Comparison of ENCODE assay signal across 1 cellular context in the genomic region with DNA sequence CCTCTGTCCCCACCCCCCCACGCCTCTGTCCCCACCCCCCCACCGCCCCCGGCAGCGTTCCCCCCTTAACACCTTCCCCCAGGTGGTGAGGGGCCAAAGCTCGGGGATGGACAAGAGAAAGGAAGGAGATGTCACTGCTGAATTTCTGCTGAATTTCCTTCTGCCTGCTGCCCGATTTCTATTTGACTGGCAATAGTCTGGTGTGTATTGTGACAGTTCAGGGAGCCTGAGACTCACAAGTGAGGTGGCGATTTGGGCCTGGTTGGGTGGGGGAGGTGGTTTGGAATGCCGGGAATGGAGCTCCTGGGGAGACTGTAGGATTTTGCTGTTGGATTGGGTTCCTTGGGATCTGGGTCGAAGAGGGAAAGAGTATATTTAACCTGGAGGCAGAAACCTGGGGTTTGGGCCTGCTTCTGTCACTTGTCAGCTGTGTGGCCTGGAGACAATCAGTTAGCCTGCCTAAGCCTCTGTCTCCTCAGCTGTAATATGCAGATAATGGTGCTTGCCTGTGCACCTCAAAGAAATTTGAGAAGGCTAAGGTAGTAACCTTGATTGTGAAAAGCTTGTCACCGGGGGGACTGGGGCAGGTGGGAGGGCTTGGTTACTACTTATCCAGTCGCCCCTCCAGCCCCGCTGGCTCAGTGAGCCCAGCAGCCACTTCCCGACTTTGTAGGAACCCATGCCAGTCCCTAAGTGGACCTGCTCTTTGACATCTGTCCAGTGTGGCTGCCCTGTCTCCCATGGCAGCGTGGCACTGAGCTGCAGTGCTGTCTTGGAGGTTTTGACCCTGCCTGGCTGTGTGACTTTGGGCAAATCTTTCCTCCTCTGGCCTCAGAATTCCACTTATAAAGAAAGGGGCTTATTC.
TF ChIP-seq lines count a peak whose summit lies in the region.

No MANE protein-coding gene starts in this region.

TF ChIP-seq in K562, 482 proteins besides CTCF, POLR2A, EP300 and RAD21 (continues in another document):
- TF ChIP-seq RBM25 (IDR thresholded peaks at IDR 0.05; ENCODE audit: low read depth, low read length, severe bottlenecking) (no peak), PHB2 (IDR thresholded peaks at IDR 0.05; ENCODE audit: low read depth) (no peak), HDAC1 (IDR thresholded peaks at IDR 0.05) (peak in 1 of 2 experiments; percentile 69; a peak in 2 of 4 replicates), BRCA1 (IDR thresholded peaks at IDR 0.05) (no peak), BRCA1 (CRISPR knock-in tag; IDR thresholded peaks at IDR 0.05) (no peak), TAF15 (IDR thresholded peaks at IDR 0.05; ENCODE audit: low read depth, low read length) (no peak), KDM1A (IDR thresholded peaks at IDR 0.05) (no peak), SAFB (IDR thresholded peaks at IDR 0.05; ENCODE audit: borderline replicate concordance, low read depth, low read length) (no peak), CBX2 (IDR thresholded peaks at IDR 0.05; ENCODE audit: insufficient read depth, low read length, poor library complexity, severe bottlenecking) (no peak), BRD9 (IDR thresholded peaks at IDR 0.05; ENCODE audit: low read depth, partially characterized antibody) (no peak), IRF1 (CRISPR knock-in tag; IDR thresholded peaks at IDR 0.05; ENCODE audit: borderline replicate concordance) (no peak), THRAP3 (IDR thresholded peaks at IDR 0.05; ENCODE audit: borderline replicate concordance) (no peak), PPARD (CRISPR knock-in tag; IDR thresholded peaks at IDR 0.05) (no peak), NR2C2 (CRISPR knock-in tag; IDR thresholded peaks at IDR 0.05) (no peak), NR2C2 (tag; IDR thresholded peaks at IDR 0.05) (0 out of 2 replicates have a peak, but pooled peaks have one; percentile 4), ESRRA (IDR thresholded peaks at IDR 0.05; ENCODE audit: borderline replicate concordance, low read depth) (no peak), PCBP2 (IDR thresholded peaks at IDR 0.05; ENCODE audit: low read depth, low read length, poor library complexity, severe bottlenecking) (peak; percentile 2), FOXK2 (conservative IDR thresholded peaks at IDR 0.05 in 1 of 2, IDR thresholded peaks at IDR 0.05 in 1 of 2; ENCODE audit: low read depth in 2 of 2) (no peak), ZZZ3 (IDR thresholded peaks at IDR 0.05) (no peak), ZNF436 (CRISPR knock-in tag; IDR thresholded peaks at IDR 0.05) (no peak), SREBF2 (CRISPR knock-in tag; IDR thresholded peaks at IDR 0.05) (no peak), TAF7 (tag; IDR thresholded peaks at IDR 0.05) (no peak), EHMT2 (IDR thresholded peaks at IDR 0.05) (no peak), POLR2H (tag; IDR thresholded peaks at IDR 0.05; ENCODE audit: low read depth) (no peak), BACH1 (tag; IDR thresholded peaks at IDR 0.05) (no peak), SIRT6 (IDR thresholded peaks at IDR 0.05; ENCODE audit: low read depth, low read length) (no peak), DACH1 (IDR thresholded peaks at IDR 0.05; ENCODE audit: partially characterized antibody) (peak; percentile 89), SIN3A (IDR thresholded peaks at IDR 0.05; ENCODE audit: borderline replicate concordance in 2 of 2, control insufficient read depth in 1 of 2, low read depth in 2 of 2, low read length in 2 of 2) (peak; percentile 72 to 80; a peak in 2 of 4 replicates), RBBP5 (IDR thresholded peaks at IDR 0.05; ENCODE audit: borderline replicate concordance, insufficient read depth, low read length, poor library complexity, severe bottlenecking) (no peak), E2F4 (CRISPR knock-in tag; IDR thresholded peaks at IDR 0.05; ENCODE audit: low read depth) (no peak), MIER1 (IDR thresholded peaks at IDR 0.05; ENCODE audit: low read depth) (no peak), HNRNPUL1 (IDR thresholded peaks at IDR 0.05; ENCODE audit: low read length) (no peak), NFIC (IDR thresholded peaks at IDR 0.05) (peak; percentile 39; the same call in 1 of the 2 replicates), FOXO4 (CRISPR knock-in tag; IDR thresholded peaks at IDR 0.05) (no peak), EP400 (IDR thresholded peaks at IDR 0.05) (no peak), HIVEP1 (CRISPR knock-in tag; IDR thresholded peaks at IDR 0.05) (no peak), PHF21A (IDR thresholded peaks at IDR 0.05; ENCODE audit: borderline replicate concordance, low read depth) (no peak), LEF1 (IDR thresholded peaks at IDR 0.05) (peak; percentile 52; the same call in 1 of the 2 replicates), ZNF174 (CRISPR knock-in tag; IDR thresholded peaks at IDR 0.05) (no peak), ZFP36 (IDR thresholded peaks at IDR 0.05; ENCODE audit: low read depth, low read length, partially characterized antibody) (no peak), NR1H2 (CRISPR knock-in tag; IDR thresholded peaks at IDR 0.05) (no peak), KDM5B (IDR thresholded peaks at IDR 0.05; ENCODE audit: insufficient replicate concordance, low read depth, low read length) (no peak), NFRKB (IDR thresholded peaks at IDR 0.05; ENCODE audit: low read depth) (no peak), MCM3 (IDR thresholded peaks at IDR 0.05) (no peak), E2F3 (CRISPR knock-in tag; IDR thresholded peaks at IDR 0.05) (no peak)
- TF ChIP-seq, protein P1, sequence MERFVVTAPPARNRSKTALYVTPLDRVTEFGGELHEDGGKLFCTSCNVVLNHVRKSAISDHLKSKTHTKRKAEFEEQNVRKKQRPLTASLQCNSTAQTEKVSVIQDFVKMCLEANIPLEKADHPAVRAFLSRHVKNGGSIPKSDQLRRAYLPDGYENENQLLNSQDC (CRISPR knock-in tag; IDR thresholded peaks at IDR 0.05), result no peak
- TF ChIP-seq, protein P2, sequence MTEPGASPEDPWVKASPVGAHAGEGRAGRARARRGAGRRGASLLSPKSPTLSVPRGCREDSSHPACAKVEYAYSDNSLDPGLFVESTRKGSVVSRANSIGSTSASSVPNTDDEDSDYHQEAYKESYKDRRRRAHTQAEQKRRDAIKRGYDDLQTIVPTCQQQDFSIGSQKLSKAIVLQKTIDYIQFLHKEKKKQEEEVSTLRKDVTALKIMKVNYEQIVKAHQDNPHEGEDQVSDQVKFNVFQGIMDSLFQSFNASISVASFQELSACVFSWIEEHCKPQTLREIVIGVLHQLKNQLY (CRISPR knock-in tag; conservative IDR thresholded peaks at IDR 0.05), result no peak
- TF ChIP-seq, protein P3, sequence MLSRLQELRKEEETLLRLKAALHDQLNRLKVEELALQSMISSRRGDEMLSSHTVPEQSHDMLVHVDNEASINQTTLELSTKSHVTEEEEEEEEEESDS (CRISPR knock-in tag; IDR thresholded peaks at IDR 0.05), result no peak
- TF ChIP-seq, protein P4, sequence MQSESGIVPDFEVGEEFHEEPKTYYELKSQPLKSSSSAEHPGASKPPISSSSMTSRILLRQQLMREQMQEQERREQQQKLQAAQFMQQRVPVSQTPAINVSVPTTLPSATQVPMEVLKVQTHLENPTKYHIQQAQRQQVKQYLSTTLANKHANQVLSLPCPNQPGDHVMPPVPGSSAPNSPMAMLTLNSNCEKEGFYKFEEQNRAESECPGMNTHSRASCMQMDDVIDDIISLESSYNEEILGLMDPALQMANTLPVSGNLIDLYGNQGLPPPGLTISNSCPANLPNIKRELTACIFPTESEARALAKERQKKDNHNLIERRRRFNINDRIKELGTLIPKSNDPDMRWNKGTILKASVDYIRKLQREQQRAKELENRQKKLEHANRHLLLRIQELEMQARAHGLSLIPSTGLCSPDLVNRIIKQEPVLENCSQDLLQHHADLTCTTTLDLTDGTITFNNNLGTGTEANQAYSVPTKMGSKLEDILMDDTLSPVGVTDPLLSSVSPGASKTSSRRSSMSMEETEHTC (IDR thresholded peaks at IDR 0.05), result no peak
- TF ChIP-seq, protein P5, sequence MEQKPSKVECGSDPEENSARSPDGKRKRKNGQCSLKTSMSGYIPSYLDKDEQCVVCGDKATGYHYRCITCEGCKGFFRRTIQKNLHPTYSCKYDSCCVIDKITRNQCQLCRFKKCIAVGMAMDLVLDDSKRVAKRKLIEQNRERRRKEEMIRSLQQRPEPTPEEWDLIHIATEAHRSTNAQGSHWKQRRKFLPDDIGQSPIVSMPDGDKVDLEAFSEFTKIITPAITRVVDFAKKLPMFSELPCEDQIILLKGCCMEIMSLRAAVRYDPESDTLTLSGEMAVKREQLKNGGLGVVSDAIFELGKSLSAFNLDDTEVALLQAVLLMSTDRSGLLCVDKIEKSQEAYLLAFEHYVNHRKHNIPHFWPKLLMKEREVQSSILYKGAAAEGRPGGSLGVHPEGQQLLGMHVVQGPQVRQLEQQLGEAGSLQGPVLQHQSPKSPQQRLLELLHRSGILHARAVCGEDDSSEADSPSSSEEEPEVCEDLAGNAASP (IDR thresholded peaks at IDR 0.05), result no peak
- TF ChIP-seq, protein P6, sequence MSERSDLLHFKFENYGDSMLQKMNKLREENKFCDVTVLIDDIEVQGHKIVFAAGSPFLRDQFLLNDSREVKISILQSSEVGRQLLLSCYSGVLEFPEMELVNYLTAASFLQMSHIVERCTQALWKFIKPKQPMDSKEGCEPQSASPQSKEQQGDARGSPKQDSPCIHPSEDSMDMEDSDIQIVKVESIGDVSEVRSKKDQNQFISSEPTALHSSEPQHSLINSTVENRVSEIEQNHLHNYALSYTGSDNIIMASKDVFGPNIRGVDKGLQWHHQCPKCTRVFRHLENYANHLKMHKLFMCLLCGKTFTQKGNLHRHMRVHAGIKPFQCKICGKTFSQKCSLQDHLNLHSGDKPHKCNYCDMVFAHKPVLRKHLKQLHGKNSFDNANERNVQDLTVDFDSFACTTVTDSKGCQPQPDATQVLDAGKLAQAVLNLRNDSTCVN (CRISPR knock-in tag; IDR thresholded peaks at IDR 0.05), result no peak
- TF ChIP-seq, protein P7, sequence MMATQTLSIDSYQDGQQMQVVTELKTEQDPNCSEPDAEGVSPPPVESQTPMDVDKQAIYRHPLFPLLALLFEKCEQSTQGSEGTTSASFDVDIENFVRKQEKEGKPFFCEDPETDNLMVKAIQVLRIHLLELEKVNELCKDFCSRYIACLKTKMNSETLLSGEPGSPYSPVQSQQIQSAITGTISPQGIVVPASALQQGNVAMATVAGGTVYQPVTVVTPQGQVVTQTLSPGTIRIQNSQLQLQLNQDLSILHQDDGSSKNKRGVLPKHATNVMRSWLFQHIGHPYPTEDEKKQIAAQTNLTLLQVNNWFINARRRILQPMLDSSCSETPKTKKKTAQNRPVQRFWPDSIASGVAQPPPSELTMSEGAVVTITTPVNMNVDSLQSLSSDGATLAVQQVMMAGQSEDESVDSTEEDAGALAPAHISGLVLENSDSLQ (IDR thresholded peaks at IDR 0.05), result peak; percentile 67
- TF ChIP-seq, protein P8, sequence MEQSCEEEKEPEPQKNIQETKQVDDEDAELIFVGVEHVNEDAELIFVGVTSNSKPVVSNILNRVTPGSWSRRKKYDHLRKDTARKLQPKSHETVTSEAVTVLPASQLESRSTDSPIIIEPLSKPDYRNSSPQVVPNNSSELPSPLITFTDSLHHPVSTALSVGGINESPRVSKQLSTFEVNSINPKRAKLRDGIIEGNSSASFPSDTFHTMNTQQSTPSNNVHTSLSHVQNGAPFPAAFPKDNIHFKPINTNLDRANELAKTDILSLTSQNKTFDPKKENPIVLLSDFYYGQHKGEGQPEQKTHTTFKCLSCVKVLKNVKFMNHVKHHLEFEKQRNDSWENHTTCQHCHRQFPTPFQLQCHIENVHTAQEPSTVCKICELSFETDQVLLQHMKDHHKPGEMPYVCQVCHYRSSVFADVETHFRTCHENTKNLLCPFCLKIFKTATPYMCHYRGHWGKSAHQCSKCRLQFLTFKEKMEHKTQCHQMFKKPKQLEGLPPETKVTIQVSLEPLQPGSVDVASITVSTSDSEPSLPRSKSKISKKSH (CRISPR knock-in tag; IDR thresholded peaks at IDR 0.05), result no peak
- TF ChIP-seq, protein P9, sequence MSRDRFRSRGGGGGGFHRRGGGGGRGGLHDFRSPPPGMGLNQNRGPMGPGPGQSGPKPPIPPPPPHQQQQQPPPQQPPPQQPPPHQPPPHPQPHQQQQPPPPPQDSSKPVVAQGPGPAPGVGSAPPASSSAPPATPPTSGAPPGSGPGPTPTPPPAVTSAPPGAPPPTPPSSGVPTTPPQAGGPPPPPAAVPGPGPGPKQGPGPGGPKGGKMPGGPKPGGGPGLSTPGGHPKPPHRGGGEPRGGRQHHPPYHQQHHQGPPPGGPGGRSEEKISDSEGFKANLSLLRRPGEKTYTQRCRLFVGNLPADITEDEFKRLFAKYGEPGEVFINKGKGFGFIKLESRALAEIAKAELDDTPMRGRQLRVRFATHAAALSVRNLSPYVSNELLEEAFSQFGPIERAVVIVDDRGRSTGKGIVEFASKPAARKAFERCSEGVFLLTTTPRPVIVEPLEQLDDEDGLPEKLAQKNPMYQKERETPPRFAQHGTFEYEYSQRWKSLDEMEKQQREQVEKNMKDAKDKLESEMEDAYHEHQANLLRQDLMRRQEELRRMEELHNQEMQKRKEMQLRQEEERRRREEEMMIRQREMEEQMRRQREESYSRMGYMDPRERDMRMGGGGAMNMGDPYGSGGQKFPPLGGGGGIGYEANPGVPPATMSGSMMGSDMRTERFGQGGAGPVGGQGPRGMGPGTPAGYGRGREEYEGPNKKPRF (IDR thresholded peaks at IDR 0.05; ENCODE audit: low read depth, low read length), result no peak
